ENCODE assay signal across 21 cellular contexts in genomic region chr11:78069465-78069864, GRCh38. TPM values are rescaled to one million over a fixed set of nuclear protein-coding genes. Genes with fewer than 3 reads are reported as not detected.
DNase-seq lines count a peak whose midpoint lies in the region; ATAC-seq, FAIRE-seq and TF ChIP-seq lines count a peak whose summit lies in the region.
"Had no signal": no experiment of that assay in that cellular context is flagged by ENCODE, and none has a peak within 500 bp of the region (broad histone marks: within the 10 kb centered on the region; RNA-seq: fewer than 3 reads in every experiment).

No MANE protein-coding gene starts in this region.

- POLR2A ChIA-PET in endothelial cell of umbilical vein (lab: Charles Lee): no interaction called here

- peaks cover 73% of the 10 kb centered on the region for H3K36me3 Mint-ChIP-seq in stimulated activated effector memory CD8-positive, alpha-beta T cell treated with anti-CD3 and anti-CD28 coated beads, Interleukin-12 subunit alpha, Interleukin-12 subunit beta, amount 100 ng/mL, for 72 hours
- peaks cover 46 to 58% of the 10 kb centered on the region in 2 donors for H3K36me3 Mint-ChIP-seq in CD14-positive monocyte

- no peak overlapping the region for H2AK5ac ChIP-seq in mesenchymal stem cell (ENCODE audit: low read length, severe bottlenecking)

- H3K4me1 ChIP-seq in endothelial cell of umbilical vein (ENCODE audit: control insufficient read depth, extremely low read depth, insufficient read depth, low read length): peaks cover 4% of the 10 kb centered on the region
- no peaks in the 10 kb centered on the region for H3K4me1 ChIP-seq in mesenchymal stem cell (ENCODE audit: control insufficient read depth, insufficient read depth, low read depth, low read length)

- peaks cover 0 to 1% (median 0%) of the 10 kb centered on the region in 3 donors for H3K27me3 Mint-ChIP-seq in CD14-positive monocyte (ENCODE audit: low read depth in 3 of 3)
- H3K27me3 Mint-ChIP-seq: activated CD4-positive, alpha-beta T cell treated with anti-CD3 and anti-CD28 coated beads, Interleukin-2, amount 10 ng/mL, durations not matched to agents 24 days and 14 days; CD4-positive, CD25-positive, alpha-beta regulatory T cell; stimulated activated memory B cell treated with anti-CD40 and anti-IgM and Interleukin-4, amounts not matched to agents 10 μg/mL and 1 μg/mL and 100 μg/mL, for 72 hours had no signal

- no peak overlapping the region for H2BK5ac ChIP-seq in mesenchymal stem cell (ENCODE audit: low read depth, low read length, poor library complexity, severe bottlenecking)

- peaks cover 19% of the 10 kb centered on the region for H3K79me2 ChIP-seq in endothelial cell of umbilical vein (ENCODE audit: control insufficient read depth, insufficient read depth, low read length)

- no peak for TF ChIP-seq POLR2A in endothelial cell of umbilical vein (IDR thresholded peaks at IDR 0.05; ENCODE audit: low read depth, low read length)

- DNase-seq in NCI-H2227 (lab: John Stamatoyannopoulos, UW; ENCODE audit: unreplicated experiment): peak; percentile 43
- no peak for DNase-seq in NCI-H2227 treated with DMSO at 0.1 percent for 48 hours (lab: John Stamatoyannopoulos, UW)
- DNase-seq in NCI-H1105 (lab: John Stamatoyannopoulos, UW): peak; percentile 83
- DNase-seq in endothelial cell of umbilical vein (ENCODE audit: low read depth, low spot score): peak; percentile 32
- DNase-seq in mesenchymal stem cell: peak; percentile 57
- DNase-seq in stimulated activated effector memory CD8-positive, alpha-beta T cell treated with anti-CD3 and anti-CD28 coated beads, Interleukin-12 subunit alpha, Interleukin-12 subunit beta, amount 100 ng/mL, for 72 hours (ENCODE audit: low spot score in 2 of 2): no peak
- no peak for DNase-seq in stimulated activated naive CD8-positive, alpha-beta T cell treated with anti-CD3 and anti-CD28 coated beads, Interleukin-15, Interleukin-2, amounts not matched to agents 100 U/mL and 50 U/mL, for 24 hours
- no peak for DNase-seq in CD14-positive monocyte (ENCODE audit: low spot score)
- DNase-seq: activated CD4-positive, alpha-beta T cell treated with anti-CD3 and anti-CD28 coated beads, Interleukin-2, amount 10 ng/mL, durations not matched to agents 24 days and 14 days; activated naive CD4-positive, alpha-beta T cell; aorta; CD4-positive, CD25-positive, alpha-beta regulatory T cell; EL; gastrocnemius medialis; retina; stimulated activated CD4-positive, alpha-beta T cell treated with anti-CD3 and anti-CD28 coated beads, Interleukin-15, amount 100 ng/mL, for 24 hours had no signal

- TF ChIP-seq CTCF in endothelial cell of umbilical vein (IDR thresholded peaks at IDR 0.05; ENCODE audit: extremely low read depth in 1 of 2, insufficient read depth in 1 of 2, low read depth in 1 of 2, low read length in 2 of 2) (no peak), CD14-positive monocyte (IDR thresholded peaks at IDR 0.05) (no peak)

- no peak overlapping the region for H3K9ac ChIP-seq in endothelial cell of umbilical vein (replicated peaks; ENCODE audit: extremely low read depth, insufficient read depth, low read length)
- no peak overlapping the region for H3K9ac ChIP-seq in mesenchymal stem cell (ENCODE audit: low read length)

- dilution Hi-C loops in endothelial cell of umbilical vein (cut with MboI; ENCODE audit: extremely low pct_ligation_motif_present, low sequenced_read_pairs): no loop called here

- no peaks in the 10 kb centered on the region for H4K20me1 ChIP-seq in endothelial cell of umbilical vein (replicated peaks; ENCODE audit: control insufficient read depth, extremely low read depth, insufficient read depth, low read length)

- H3K23ac ChIP-seq in mesenchymal stem cell (ENCODE audit: low read length in 2 of 2): no peak overlapping the region

- CTCF ChIA-PET in endothelial cell of umbilical vein (lab: Charles Lee): interaction anchor here (1.0 to 2.9 kb wide), 4 partner anchors 9 to 495 kb away, joined by 3 to 12 read pairs (median 4); partner anchors contain the start of gene NDUFC2

- H2BK12ac ChIP-seq in mesenchymal stem cell (ENCODE audit: low read length in 2 of 2): no peak overlapping the region

- no peaks in the 10 kb centered on the region for H3K9me1 ChIP-seq in endothelial cell of umbilical vein (replicated peaks; ENCODE audit: control insufficient read depth, extremely low read depth, insufficient read depth, low read length)

- BruUV-seq in endothelial cell of umbilical vein (replicated peaks; lab: Mats Ljungman, UMichigan): no TSS peak

- H3K9me3 ChIP-seq in endothelial cell of umbilical vein (replicated peaks; ENCODE audit: control insufficient read depth, insufficient read depth, low read length) (no peaks in the 10 kb centered on the region), mesenchymal stem cell (ENCODE audit: control insufficient read depth, low read length) (no peaks in the 10 kb centered on the region)
- H3K9me3 ChIP-seq: gastrocnemius medialis, neutrophil, tibial nerve had no signal

- H3K36me3 ChIP-seq in endothelial cell of umbilical vein (ENCODE audit: control insufficient read depth in 2 of 2, extremely low read depth in 1 of 2, insufficient read depth in 2 of 2, low read length in 2 of 2) (peaks cover 8 to 10% of the 10 kb centered on the region in 2 experiments), mesenchymal stem cell (ENCODE audit: control insufficient read depth in 1 of 2, insufficient read depth in 2 of 2, low read depth in 1 of 2, low read length in 2 of 2) (peaks cover 20 to 49% of the 10 kb centered on the region in 2 experiments)

- H2BK120ac ChIP-seq in mesenchymal stem cell (ENCODE audit: low read depth, low read length): no peak overlapping the region

- H3K4ac ChIP-seq in mesenchymal stem cell (ENCODE audit: low read depth in 1 of 2, low read length in 2 of 2): no peak overlapping the region

- no peak overlapping the region for H3K27ac Mint-ChIP-seq in stimulated activated effector memory CD8-positive, alpha-beta T cell treated with anti-CD3 and anti-CD28 coated beads, Interleukin-12 subunit alpha, Interleukin-12 subunit beta, amount 100 ng/mL, for 72 hours
- H3K27ac Mint-ChIP-seq in CD14-positive monocyte: no peak overlapping the region
- H3K27ac Mint-ChIP-seq: activated CD4-positive, alpha-beta T cell treated with anti-CD3 and anti-CD28 coated beads, Interleukin-2, amount 10 ng/mL, durations not matched to agents 24 days and 14 days; stimulated activated memory B cell treated with anti-CD40 and anti-IgM and Interleukin-4, amounts not matched to agents 10 μg/mL and 1 μg/mL and 100 μg/mL, for 72 hours had no signal

- WGBS in mesenchymal stem cell: 63% methylated on average over 1 of the region's 2 CpGs

- ATAC-seq in stimulated activated effector memory CD8-positive, alpha-beta T cell treated with anti-CD3 and anti-CD28 coated beads, Interleukin-12 subunit alpha, Interleukin-12 subunit beta, amount 100 ng/mL, for 72 hours: no peak
- ATAC-seq in stimulated activated naive CD8-positive, alpha-beta T cell treated with anti-CD3 and anti-CD28 coated beads, Interleukin-15, Interleukin-2, amounts not matched to agents 100 U/mL and 50 U/mL, for 24 hours: no peak
- ATAC-seq: gastrocnemius medialis; stimulated activated memory B cell treated with anti-CD40 and anti-IgM and Interleukin-4, amounts not matched to agents 10 μg/mL and 1 μg/mL and 100 μg/mL, for 72 hours had no signal

- H2AFZ ChIP-seq in endothelial cell of umbilical vein (ENCODE audit: low read depth, low read length): no peak overlapping the region
- no peak overlapping the region for H2AFZ ChIP-seq in mesenchymal stem cell (ENCODE audit: low read depth, low read length)

- no peaks in the 10 kb centered on the region for H3K9me3 Mint-ChIP-seq in stimulated activated effector memory CD8-positive, alpha-beta T cell treated with anti-CD3 and anti-CD28 coated beads, Interleukin-12 subunit alpha, Interleukin-12 subunit beta, amount 100 ng/mL, for 72 hours
- no peaks in the 10 kb centered on the region for H3K9me3 Mint-ChIP-seq in CD14-positive monocyte
- H3K9me3 Mint-ChIP-seq: activated CD4-positive, alpha-beta T cell treated with anti-CD3 and anti-CD28 coated beads, Interleukin-2, amount 10 ng/mL, durations not matched to agents 24 days and 14 days; CD4-positive, CD25-positive, alpha-beta regulatory T cell; stimulated activated memory B cell treated with anti-CD40 and anti-IgM and Interleukin-4, amounts not matched to agents 10 μg/mL and 1 μg/mL and 100 μg/mL, for 72 hours had no signal

- no peak overlapping the region for H3K4me3 Mint-ChIP-seq in stimulated activated effector memory CD8-positive, alpha-beta T cell treated with anti-CD3 and anti-CD28 coated beads, Interleukin-12 subunit alpha, Interleukin-12 subunit beta, amount 100 ng/mL, for 72 hours
- H3K4me3 Mint-ChIP-seq in CD14-positive monocyte: no peak overlapping the region
- H3K4me3 Mint-ChIP-seq: activated CD4-positive, alpha-beta T cell treated with anti-CD3 and anti-CD28 coated beads, Interleukin-2, amount 10 ng/mL, durations not matched to agents 24 days and 14 days; CD4-positive, CD25-positive, alpha-beta regulatory T cell; stimulated activated memory B cell treated with anti-CD40 and anti-IgM and Interleukin-4, amounts not matched to agents 10 μg/mL and 1 μg/mL and 100 μg/mL, for 72 hours had no signal

- H3K27ac ChIP-seq in endothelial cell of umbilical vein (ENCODE audit: insufficient read depth, low read depth, low read length) (no peak overlapping the region), mesenchymal stem cell (ENCODE audit: low read length, poor library complexity, severe bottlenecking) (no peak overlapping the region)
- H3K27ac ChIP-seq: neutrophil, tibial nerve had no signal

- peaks cover 8% of the 10 kb centered on the region for H3K4me1 Mint-ChIP-seq in stimulated activated effector memory CD8-positive, alpha-beta T cell treated with anti-CD3 and anti-CD28 coated beads, Interleukin-12 subunit alpha, Interleukin-12 subunit beta, amount 100 ng/mL, for 72 hours
- H3K4me1 Mint-ChIP-seq in CD14-positive monocyte: peaks cover 11% of the 10 kb centered on the region

- no peak overlapping the region for H4K8ac ChIP-seq in mesenchymal stem cell (ENCODE audit: low read length)

- no peak overlapping the region for H2BK15ac ChIP-seq in mesenchymal stem cell (ENCODE audit: low read depth, poor library complexity, severe bottlenecking)

- peaks cover 9% of the 10 kb centered on the region for H3K79me1 ChIP-seq in mesenchymal stem cell (replicated peaks; ENCODE audit: low read length, poor library complexity, severe bottlenecking)

- H3K18ac ChIP-seq in mesenchymal stem cell (ENCODE audit: low read depth in 1 of 2, low read length in 2 of 2): no peak overlapping the region

- H3K4me2 ChIP-seq in endothelial cell of umbilical vein (ENCODE audit: insufficient read depth, low read length) (no peak overlapping the region), mesenchymal stem cell (ENCODE audit: low read length, poor library complexity, severe bottlenecking) (no peak overlapping the region)

- H3K14ac ChIP-seq in mesenchymal stem cell (ENCODE audit: low read length in 2 of 2): no peak overlapping the region

- no peak overlapping the region for H4K91ac ChIP-seq in mesenchymal stem cell (ENCODE audit: low read length)

- no peak for FAIRE-seq in endothelial cell of umbilical vein (lab: Jason Lieb, UNC)
- FAIRE-seq: H54 had no signal

- H3K4me3 ChIP-seq in endothelial cell of umbilical vein (replicated peaks in 1 of 3; ENCODE audit: insufficient read depth in 1 of 3, low read depth in 1 of 3, low read length in 3 of 3) (no peak overlapping the region), mesenchymal stem cell (ENCODE audit: insufficient read depth in 1 of 2, low read depth in 1 of 2, low read length in 2 of 2) (no peak overlapping the region)
- H3K4me3 ChIP-seq: gastrocnemius medialis, tibial nerve had no signal

- intact Hi-C loops in endothelial cell of umbilical vein (cut with micrococcal nuclease): no loop called here
- intact Hi-C loops in CD14-positive monocyte (cut with micrococcal nuclease): no loop called here

- H3K27me3 ChIP-seq in endothelial cell of umbilical vein (ENCODE audit: control insufficient read depth in 2 of 2, insufficient read depth in 2 of 2, low read length in 2 of 2) (no peaks in the 10 kb centered on the region), mesenchymal stem cell (ENCODE audit: control insufficient read depth in 1 of 2, insufficient read depth in 1 of 2, low read length in 2 of 2) (no peaks in the 10 kb centered on the region)
- H3K27me3 ChIP-seq: gastrocnemius medialis, neutrophil, tibial nerve had no signal

RNA-seq across cellular contexts. Expression of gene THRSP, which starts 5.8 kb away (rescaled TPM):
- not detected in 2 replicates for total RNA-seq in endothelial cell of umbilical vein
- not detected in 2 replicates for polyA plus RNA-seq in endothelial cell of umbilical vein
- not detected in 2 replicates for polyA plus RNA-seq in endothelial cell of umbilical vein (2011; cell fraction: cytosol; rRNA removed)
- polyA plus RNA-seq in endothelial cell of umbilical vein (2011; cell fraction: nucleus; rRNA removed): not detected in 2 replicates
- not detected in 2 replicates for polyA plus RNA-seq in endothelial cell of umbilical vein (2012)
- polyA minus RNA-seq in endothelial cell of umbilical vein: not detected in 2 replicates
- polyA minus RNA-seq in endothelial cell of umbilical vein (2011; cell fraction: cytosol; rRNA and poly(A)+ RNA removed): not detected
- polyA minus RNA-seq in endothelial cell of umbilical vein (2011; cell fraction: nucleus; rRNA and poly(A)+ RNA removed): not detected in 2 replicates
- polyA plus RNA-seq in mesenchymal stem cell (2013, experiment 1 of 2): not detected
- not detected for polyA plus RNA-seq in mesenchymal stem cell (2013, experiment 2 of 2)
- not detected for polyA plus RNA-seq in CD14-positive monocyte
- total RNA-seq: activated CD4-positive, alpha-beta T cell treated with anti-CD3 and anti-CD28 coated beads, Interleukin-2, amount 10 ng/mL, durations not matched to agents 24 days and 14 days; CD4-positive, CD25-positive, alpha-beta regulatory T cell; mucosa of gallbladder had no signal

RNA-seq across cellular contexts. Expression of gene NDUFC2, which starts 10.2 kb away (rescaled TPM):
- total RNA-seq in endothelial cell of umbilical vein: 226 and 236 TPM in 2 replicates
- polyA plus RNA-seq in endothelial cell of umbilical vein: 318 and 375 TPM in 2 replicates
- polyA plus RNA-seq in endothelial cell of umbilical vein (2011; cell fraction: cytosol; rRNA removed): 169 and 199 TPM in 2 replicates
- polyA plus RNA-seq in endothelial cell of umbilical vein (2011; cell fraction: nucleus; rRNA removed): 42.3 and 49.2 TPM in 2 replicates
- polyA plus RNA-seq in endothelial cell of umbilical vein (2012): 312 and 360 TPM in 2 replicates
- polyA minus RNA-seq in endothelial cell of umbilical vein: 37.0 and 38.1 TPM in 2 replicates
- 82.0 TPM for polyA minus RNA-seq in endothelial cell of umbilical vein (2011; cell fraction: cytosol; rRNA and poly(A)+ RNA removed)
- polyA minus RNA-seq in endothelial cell of umbilical vein (2011; cell fraction: nucleus; rRNA and poly(A)+ RNA removed): 12.7 and 20.0 TPM in 2 replicates
- polyA plus RNA-seq in mesenchymal stem cell (2013, experiment 1 of 2): 291 TPM
- 297 TPM for polyA plus RNA-seq in mesenchymal stem cell (2013, experiment 2 of 2)
- polyA plus RNA-seq in CD14-positive monocyte: 100 to 1,000 TPM; 209 to 219 TPM

RNA-seq across cellular contexts. Expression of gene KCTD14, which starts 46.4 kb away (rescaled TPM):
- 1.1 and 1.8 TPM in 2 replicates for total RNA-seq in endothelial cell of umbilical vein
- 0.57 and 0.64 TPM in 2 replicates for polyA plus RNA-seq in endothelial cell of umbilical vein
- polyA plus RNA-seq in endothelial cell of umbilical vein (2011; cell fraction: cytosol; rRNA removed): 0.90 and 0.97 TPM in 2 replicates
- polyA plus RNA-seq in endothelial cell of umbilical vein (2011; cell fraction: nucleus; rRNA removed): 0.30 and 0.31 TPM in 2 replicates
- polyA plus RNA-seq in endothelial cell of umbilical vein (2012): 0.61 and 0.70 TPM in 2 replicates
- 0.46 and 0.47 TPM in 2 replicates for polyA minus RNA-seq in endothelial cell of umbilical vein
- not detected for polyA minus RNA-seq in endothelial cell of umbilical vein (2011; cell fraction: cytosol; rRNA and poly(A)+ RNA removed)
- 0.34 TPM in 1 of 2 replicates, not detected in the other for polyA minus RNA-seq in endothelial cell of umbilical vein (2011; cell fraction: nucleus; rRNA and poly(A)+ RNA removed)
- 2.1 TPM for polyA plus RNA-seq in mesenchymal stem cell (2013, experiment 1 of 2)
- 2.0 TPM for polyA plus RNA-seq in mesenchymal stem cell (2013, experiment 2 of 2)
- polyA plus RNA-seq in CD14-positive monocyte: under 1 TPM; 0.14 to 0.33 TPM
- total RNA-seq: CD4-positive, CD25-positive, alpha-beta regulatory T cell had no signal

Comparison
In these comparisons a context has a peak if more than half of its experiments do, and no peak if none do; other contexts are left out.
1. DNase-seq: peak in NCI-H2227 (single experiment), NCI-H1105 (single experiment), endothelial cell of umbilical vein (single experiment) and mesenchymal stem cell (single experiment); none in NCI-H2227 treated with DMSO at 0.1 percent for 48 hours (single experiment), stimulated activated effector memory CD8-positive, alpha-beta T cell treated with anti-CD3 and anti-CD28 coated beads, Interleukin-12 subunit alpha, Interleukin-12 subunit beta, amount 100 ng/mL, for 72 hours (0 of 2), stimulated activated naive CD8-positive, alpha-beta T cell treated with anti-CD3 and anti-CD28 coated beads, Interleukin-15, Interleukin-2, amounts not matched to agents 100 U/mL and 50 U/mL, for 24 hours (single experiment) and CD14-positive monocyte (single experiment).